In the genomic region with DNA sequence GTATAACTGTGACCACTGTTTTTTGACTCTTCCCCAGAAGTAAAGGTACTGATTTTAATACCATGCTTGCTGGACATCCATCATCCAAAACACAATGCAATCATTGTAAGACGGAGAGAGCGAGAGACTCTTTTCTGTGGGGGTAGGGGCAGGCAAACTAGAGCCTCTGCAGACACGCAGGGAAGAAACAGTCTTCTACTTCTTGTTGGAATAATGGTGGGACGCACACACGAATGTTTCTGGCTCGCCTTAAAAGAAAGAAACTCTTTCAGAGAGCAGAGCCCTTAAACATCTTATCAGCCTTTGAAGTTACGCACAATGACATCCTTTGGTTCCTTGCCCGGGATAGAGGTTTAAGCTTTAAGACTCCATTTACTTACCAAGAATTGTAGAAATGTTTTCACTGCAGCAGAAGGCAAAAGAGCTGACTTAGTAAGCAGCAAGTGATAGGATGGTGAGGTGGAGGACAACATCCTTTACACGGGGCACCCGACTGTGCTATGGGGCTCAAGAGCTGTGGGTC, we compare ENCODE assay signal across 23 cellular contexts.
DNase-seq lines count a peak whose midpoint lies in the region; ATAC-seq, FAIRE-seq and TF ChIP-seq lines count a peak whose summit lies in the region.
"Had no signal": no experiment of that assay in that cellular context is flagged by ENCODE, and none has a peak within 500 bp of the region (broad histone marks: within the 10 kb centered on the region; RNA-seq: fewer than 3 reads in every experiment).

No MANE protein-coding gene starts in this region.

- H3K4me1 Mint-ChIP-seq in stimulated activated naive CD8-positive, alpha-beta T cell treated with anti-CD3 and anti-CD28 coated beads, Interleukin-15, amount 100 ng/mL, for 72 hours, result peaks cover 64% of the 10 kb centered on the region
- peaks cover 37% of the 10 kb centered on the region for H3K4me1 Mint-ChIP-seq in brain
- H3K4me1 Mint-ChIP-seq in mesothelial cell of epicardium, result peaks cover 38% of the 10 kb centered on the region

- ATAC-seq in stimulated activated naive CD8-positive, alpha-beta T cell treated with anti-CD3 and anti-CD28 coated beads, Interleukin-15, amount 100 ng/mL, for 72 hours, result peak; percentile 28
- ATAC-seq in stimulated activated naive CD8-positive, alpha-beta T cell treated with anti-CD3 and anti-CD28 coated beads, Interleukin-15, Interleukin-2, amounts not matched to agents 100 U/mL and 50 U/mL, for 24 hours, result no peak

- no peak overlapping the region for H3K9ac ChIP-seq in GM23248
- H3K9ac ChIP-seq: SK-N-SH had no signal

- TF ChIP-seq CTCF in brain (conservative IDR thresholded peaks at IDR 0.05) (no peak), mesothelial cell of epicardium (IDR thresholded peaks at IDR 0.05; ENCODE audit: unreplicated experiment) (no peak), GM10266 (IDR thresholded peaks at IDR 0.05; ENCODE audit: control insufficient read depth, insufficient read depth, low read depth, missing control alignments) (no peak)

- H3K36me3 ChIP-seq in GM23248 (ENCODE audit: low read depth), result no peaks in the 10 kb centered on the region
- H3K36me3 ChIP-seq: adrenal gland, esophagus squamous epithelium, Peyer's patch, vagina had no signal

- in situ Hi-C loops in GM23248 (cut with MboI), result no loop called here

- H4K20me1 ChIP-seq in GM23248 (ENCODE audit: insufficient read depth), result no peaks in the 10 kb centered on the region

- H3K27me3 ChIP-seq in GM23248 (replicated peaks; ENCODE audit: insufficient read depth), result no peaks in the 10 kb centered on the region
- H3K27me3 ChIP-seq: adrenal gland, esophagus squamous epithelium, Peyer's patch, vagina had no signal

- H3K4me3 ChIP-seq in GM23248, result no peak overlapping the region
- H3K4me3 ChIP-seq: adrenal gland, esophagus squamous epithelium, Peyer's patch, vagina had no signal

- H2AFZ ChIP-seq in GM23248, result no peak overlapping the region

- no peaks in the 10 kb centered on the region for H3K9me3 Mint-ChIP-seq in stimulated activated naive CD8-positive, alpha-beta T cell treated with anti-CD3 and anti-CD28 coated beads, Interleukin-15, amount 100 ng/mL, for 72 hours
- no peaks in the 10 kb centered on the region for H3K9me3 Mint-ChIP-seq in brain
- H3K9me3 Mint-ChIP-seq in mesothelial cell of epicardium, result no peaks in the 10 kb centered on the region

- FAIRE-seq in urothelium cell line (lab: Jason Lieb, UNC), result no peak

- H3K9me2 ChIP-seq in GM23248 (ENCODE audit: insufficient read depth), result no peaks in the 10 kb centered on the region
- H3K9me2 ChIP-seq: SK-N-SH had no signal

- no peak overlapping the region for H3K4me2 ChIP-seq in GM23248 (ENCODE audit: unreplicated experiment)
- H3K4me2 ChIP-seq: SK-N-SH had no signal

- H3F3A ChIP-seq in GM23248 (ENCODE audit: insufficient read depth), result no peaks in the 10 kb centered on the region

- peaks cover 14% of the 10 kb centered on the region for H3K36me3 Mint-ChIP-seq in brain
- no peaks in the 10 kb centered on the region for H3K36me3 Mint-ChIP-seq in mesothelial cell of epicardium

- H3K27ac ChIP-seq in GM23248, result no peak overlapping the region
- H3K27ac ChIP-seq: adrenal gland, esophagus squamous epithelium, Peyer's patch, vagina had no signal

- 84 to 86% methylated on average over 10 of the region's 10 CpGs for WGBS in GM23248 (ENCODE audit: low coverage in 1 of 2, low lambda C conversion rate in 2 of 2, missing lambda C conversion rate in 2 of 2), 2 experiments

- H3K27ac Mint-ChIP-seq in stimulated activated naive CD8-positive, alpha-beta T cell treated with anti-CD3 and anti-CD28 coated beads, Interleukin-15, amount 100 ng/mL, for 72 hours, result peak overlapping the region in 1 of 2 donors; percentile 53
- H3K27ac Mint-ChIP-seq in brain, result peak overlapping the region; percentile 3 to 66 (median 30)
- H3K27ac Mint-ChIP-seq in mesothelial cell of epicardium, result peak overlapping the region; percentile 92

- no peaks in the 10 kb centered on the region for H3K27me3 Mint-ChIP-seq in stimulated activated naive CD8-positive, alpha-beta T cell treated with anti-CD3 and anti-CD28 coated beads, Interleukin-15, amount 100 ng/mL, for 72 hours
- H3K27me3 Mint-ChIP-seq in brain (peaks cover 2% of the 10 kb centered on the region), mesothelial cell of epicardium (ENCODE audit: low read depth) (no peaks in the 10 kb centered on the region)

- H3K4me3 Mint-ChIP-seq in stimulated activated naive CD8-positive, alpha-beta T cell treated with anti-CD3 and anti-CD28 coated beads, Interleukin-15, amount 100 ng/mL, for 72 hours, result no peak overlapping the region
- H3K4me3 Mint-ChIP-seq in brain (peak overlapping the region in 1 of 5 experiments; percentile 1), mesothelial cell of epicardium (peak overlapping the region; percentile 35)

- H3K79me2 ChIP-seq in GM23248 (ENCODE audit: insufficient read depth), result no peaks in the 10 kb centered on the region

- no peaks in the 10 kb centered on the region for H3K9me3 ChIP-seq in GM23248 (ENCODE audit: low read depth)
- H3K9me3 ChIP-seq: adrenal gland, esophagus squamous epithelium, Peyer's patch, SK-N-SH, vagina had no signal

- no peaks in the 10 kb centered on the region for H3K4me1 ChIP-seq in GM23248 (ENCODE audit: insufficient read depth)
- H3K4me1 ChIP-seq: adrenal gland, Peyer's patch, vagina had no signal

- DNase-seq in stimulated activated naive CD8-positive, alpha-beta T cell treated with anti-CD3 and anti-CD28 coated beads, Interleukin-15, amount 100 ng/mL, for 72 hours, result no peak
- DNase-seq in stimulated activated naive CD8-positive, alpha-beta T cell treated with anti-CD3 and anti-CD28 coated beads, Interleukin-15, Interleukin-2, amounts not matched to agents 100 U/mL and 50 U/mL, for 24 hours, result no peak
- DNase-seq in mesothelial cell of epicardium (ENCODE audit: low spot score in 2 of 2, unreplicated experiment in 2 of 2), result no peak
- DNase-seq in urothelium cell line (ENCODE audit: low spot score), result no peak
- no peak for DNase-seq in mucosa of gallbladder (ENCODE audit: low spot score)
- DNase-seq in GM23248, result no peak
- no peak for DNase-seq in GM10266 (ENCODE audit: extremely low spot score)
- DNase-seq: ACHN; activated CD4-positive, CD25-positive, alpha-beta regulatory T cell treated with anti-CD3 and anti-CD28 coated beads, Interleukin-2, amount 50 U/mL, for 72 hours; adrenal gland; central memory CD4-positive, alpha-beta T cell; DMS153; effector CD8-positive, alpha-beta T cell; esophagus squamous epithelium; GF-D8; IMR-90; left ventricle myocardium superior; NCI-H2081 treated with DMSO at 0.1 percent for 48 hours; NCI-H446 treated with DMSO at 0.1 percent for 48 hours; Peyer's patch; SK-N-SH had no signal
